ENCODE assay signal across 8 cellular contexts in the genomic region with DNA sequence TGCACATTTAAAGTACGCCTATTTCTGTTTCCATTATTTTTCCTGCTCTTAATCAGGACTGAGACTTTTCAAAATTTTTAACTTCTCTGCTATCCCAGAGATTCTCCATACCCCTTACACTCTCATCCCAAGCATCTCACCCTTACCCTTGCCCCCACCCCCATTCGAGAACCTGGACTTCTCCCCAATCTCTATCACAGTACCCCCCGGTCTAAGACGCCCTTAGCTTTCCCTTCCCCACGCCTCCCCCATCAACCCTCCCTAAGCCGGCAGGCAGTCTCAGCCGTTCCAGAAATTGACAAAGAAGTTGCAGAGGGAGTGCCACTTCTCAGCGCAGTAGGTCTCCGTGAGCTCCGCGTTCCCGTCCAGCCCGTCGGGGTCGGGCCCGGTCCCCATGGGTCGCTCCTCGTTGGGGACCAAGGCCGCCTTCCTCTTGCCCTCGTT. TPM values are rescaled to one million over a fixed set of nuclear protein-coding genes. Genes with fewer than 3 reads are reported as not detected.
DNase-seq lines count a peak whose midpoint lies in the region; ATAC-seq, FAIRE-seq and TF ChIP-seq lines count a peak whose summit lies in the region.

No MANE protein-coding gene starts in this region.

- H3K4me3 Mint-ChIP-seq in stimulated activated naive CD8-positive, alpha-beta T cell treated with anti-CD3 and anti-CD28 coated beads, Interleukin-15, Interleukin-2, amounts not matched to agents 100 ng/mL and 50 ng/mL, for 24 hours, result peak overlapping the region; percentile 89

- no peaks in the 10 kb centered on the region for H3K9me3 Mint-ChIP-seq in stimulated activated naive CD8-positive, alpha-beta T cell treated with anti-CD3 and anti-CD28 coated beads, Interleukin-15, Interleukin-2, amounts not matched to agents 100 ng/mL and 50 ng/mL, for 24 hours

- no peak for DNase-seq in stimulated activated naive CD8-positive, alpha-beta T cell treated with anti-CD3 and anti-CD28 coated beads, Interleukin-15, Interleukin-2, amounts not matched to agents 100 U/mL and 50 U/mL, for 24 hours
- peak; percentile 10 for DNase-seq in fibroblast of the aortic adventitia (ENCODE audit: low read depth)
- no peak for DNase-seq in pancreas
- no peak for DNase-seq in medulla oblongata (ENCODE audit: extremely low spot score)
- DNase-seq in NCI-H510A treated with DMSO at 0.1 percent for 48 hours (lab: John Stamatoyannopoulos, UW), result no peak

- TF ChIP-seq CTCF in fibroblast of the aortic adventitia (IDR thresholded peaks at IDR 0.05; ENCODE audit: insufficient read depth, low read length) (no peak), pancreas (IDR thresholded peaks at IDR 0.05) (no peak)

- FAIRE-seq in pancreas (lab: Jason Lieb, UNC), result no peak

- intact Hi-C loops in pancreas (cut with DNase I), result no loop called here

- no peak for ATAC-seq in stimulated activated naive CD8-positive, alpha-beta T cell treated with anti-CD3 and anti-CD28 coated beads, Interleukin-15, Interleukin-2, amounts not matched to agents 100 U/mL and 50 U/mL, for 24 hours
- peak; percentile 6; the same call in 2 of the 3 replicates for ATAC-seq in SK-N-SH treated with all-trans-retinoic acid at 6 μM for 48 hours
- peak; percentile 8 to 24 (median 14) for ATAC-seq in pancreas
- no peak for ATAC-seq in GM19397 (IDR thresholded peaks at IDR 0.05; ENCODE audit: unreplicated experiment)

- peak overlapping the region; percentile 86 for H3K27ac Mint-ChIP-seq in stimulated activated naive CD8-positive, alpha-beta T cell treated with anti-CD3 and anti-CD28 coated beads, Interleukin-15, Interleukin-2, amounts not matched to agents 100 ng/mL and 50 ng/mL, for 24 hours

- peaks cover 7% of the 10 kb centered on the region for H3K36me3 Mint-ChIP-seq in stimulated activated naive CD8-positive, alpha-beta T cell treated with anti-CD3 and anti-CD28 coated beads, Interleukin-15, Interleukin-2, amounts not matched to agents 100 ng/mL and 50 ng/mL, for 24 hours (ENCODE audit: low read depth)

- WGBS in pancreas, 2 donors, result 4% methylated on average over 20 of the region's 20 CpGs

- H3K4me1 ChIP-seq in pancreas, result peaks cover 0 to 5% (median 4%) of the 10 kb centered on the region in 3 donors

- peaks cover 0 to 7% (median 0%) of the 10 kb centered on the region in 4 donors for H3K27me3 ChIP-seq in pancreas

- no peaks in the 10 kb centered on the region for H3K36me3 ChIP-seq in pancreas

- H3K4me3 ChIP-seq in fibroblast of the aortic adventitia (ENCODE audit: low read depth, low read length), result peak overlapping the region; percentile 81
- H3K4me3 ChIP-seq in pancreas, result peak overlapping the region; percentile 86 to 93 (median 89)

- H3K27me3 Mint-ChIP-seq in stimulated activated naive CD8-positive, alpha-beta T cell treated with anti-CD3 and anti-CD28 coated beads, Interleukin-15, Interleukin-2, amounts not matched to agents 100 ng/mL and 50 ng/mL, for 24 hours, result peaks cover 2% of the 10 kb centered on the region

- peaks cover 26% of the 10 kb centered on the region for H3K4me1 Mint-ChIP-seq in stimulated activated naive CD8-positive, alpha-beta T cell treated with anti-CD3 and anti-CD28 coated beads, Interleukin-15, Interleukin-2, amounts not matched to agents 100 ng/mL and 50 ng/mL, for 24 hours (ENCODE audit: low read depth)

- H3K27ac ChIP-seq in pancreas, result peak overlapping the region in 2 of 4 donors; percentile 58 to 72

- no peaks in the 10 kb centered on the region for H3K9me3 ChIP-seq in pancreas

TF ChIP-seq in SK-N-SH treated with all-trans-retinoic acid at 6 μM for 48 hours, 23 proteins besides CTCF, POLR2A, EP300 and RAD21:
- no peak for TF ChIP-seq ZC3H10 (CRISPR knock-in tag; IDR thresholded peaks at IDR 0.05)
- TF ChIP-seq, protein P1, sequence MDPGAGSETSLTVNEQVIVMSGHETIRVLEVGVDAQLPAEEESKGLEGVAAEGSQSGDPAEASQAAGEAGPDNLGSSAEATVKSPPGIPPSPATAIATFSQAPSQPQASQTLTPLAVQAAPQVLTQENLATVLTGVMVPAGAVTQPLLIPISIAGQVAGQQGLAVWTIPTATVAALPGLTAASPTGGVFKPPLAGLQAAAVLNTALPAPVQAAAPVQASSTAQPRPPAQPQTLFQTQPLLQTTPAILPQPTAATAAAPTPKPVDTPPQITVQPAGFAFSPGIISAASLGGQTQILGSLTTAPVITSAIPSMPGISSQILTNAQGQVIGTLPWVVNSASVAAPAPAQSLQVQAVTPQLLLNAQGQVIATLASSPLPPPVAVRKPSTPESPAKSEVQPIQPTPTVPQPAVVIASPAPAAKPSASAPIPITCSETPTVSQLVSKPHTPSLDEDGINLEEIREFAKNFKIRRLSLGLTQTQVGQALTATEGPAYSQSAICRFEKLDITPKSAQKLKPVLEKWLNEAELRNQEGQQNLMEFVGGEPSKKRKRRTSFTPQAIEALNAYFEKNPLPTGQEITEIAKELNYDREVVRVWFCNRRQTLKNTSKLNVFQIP (CRISPR knock-in tag; IDR thresholded peaks at IDR 0.05; ENCODE audit: borderline replicate concordance, low read depth), result no peak
- TF ChIP-seq, protein P2, sequence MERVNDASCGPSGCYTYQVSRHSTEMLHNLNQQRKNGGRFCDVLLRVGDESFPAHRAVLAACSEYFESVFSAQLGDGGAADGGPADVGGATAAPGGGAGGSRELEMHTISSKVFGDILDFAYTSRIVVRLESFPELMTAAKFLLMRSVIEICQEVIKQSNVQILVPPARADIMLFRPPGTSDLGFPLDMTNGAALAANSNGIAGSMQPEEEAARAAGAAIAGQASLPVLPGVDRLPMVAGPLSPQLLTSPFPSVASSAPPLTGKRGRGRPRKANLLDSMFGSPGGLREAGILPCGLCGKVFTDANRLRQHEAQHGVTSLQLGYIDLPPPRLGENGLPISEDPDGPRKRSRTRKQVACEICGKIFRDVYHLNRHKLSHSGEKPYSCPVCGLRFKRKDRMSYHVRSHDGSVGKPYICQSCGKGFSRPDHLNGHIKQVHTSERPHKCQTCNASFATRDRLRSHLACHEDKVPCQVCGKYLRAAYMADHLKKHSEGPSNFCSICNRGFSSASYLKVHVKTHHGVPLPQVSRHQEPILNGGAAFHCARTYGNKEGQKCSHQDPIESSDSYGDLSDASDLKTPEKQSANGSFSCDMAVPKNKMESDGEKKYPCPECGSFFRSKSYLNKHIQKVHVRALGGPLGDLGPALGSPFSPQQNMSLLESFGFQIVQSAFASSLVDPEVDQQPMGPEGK (CRISPR knock-in tag; IDR thresholded peaks at IDR 0.05; ENCODE audit: borderline replicate concordance), result no peak
- no peak for TF ChIP-seq TOX (CRISPR knock-in tag; IDR thresholded peaks at IDR 0.05; ENCODE audit: borderline replicate concordance)
- no peak for TF ChIP-seq PPARA (CRISPR knock-in tag; IDR thresholded peaks at IDR 0.05; ENCODE audit: borderline replicate concordance)
- no peak for TF ChIP-seq GLIS3 (CRISPR knock-in tag; IDR thresholded peaks at IDR 0.05)
- TF ChIP-seq SNAI2 (CRISPR knock-in tag; IDR thresholded peaks at IDR 0.05), result no peak
- no peak for TF ChIP-seq OSR1 (CRISPR knock-in tag; IDR thresholded peaks at IDR 0.05)
- TF ChIP-seq BACH2 (CRISPR knock-in tag; IDR thresholded peaks at IDR 0.05; ENCODE audit: borderline replicate concordance), result no peak
- no peak for TF ChIP-seq CSDC2 (CRISPR knock-in tag; IDR thresholded peaks at IDR 0.05)
- TF ChIP-seq, protein P3, sequence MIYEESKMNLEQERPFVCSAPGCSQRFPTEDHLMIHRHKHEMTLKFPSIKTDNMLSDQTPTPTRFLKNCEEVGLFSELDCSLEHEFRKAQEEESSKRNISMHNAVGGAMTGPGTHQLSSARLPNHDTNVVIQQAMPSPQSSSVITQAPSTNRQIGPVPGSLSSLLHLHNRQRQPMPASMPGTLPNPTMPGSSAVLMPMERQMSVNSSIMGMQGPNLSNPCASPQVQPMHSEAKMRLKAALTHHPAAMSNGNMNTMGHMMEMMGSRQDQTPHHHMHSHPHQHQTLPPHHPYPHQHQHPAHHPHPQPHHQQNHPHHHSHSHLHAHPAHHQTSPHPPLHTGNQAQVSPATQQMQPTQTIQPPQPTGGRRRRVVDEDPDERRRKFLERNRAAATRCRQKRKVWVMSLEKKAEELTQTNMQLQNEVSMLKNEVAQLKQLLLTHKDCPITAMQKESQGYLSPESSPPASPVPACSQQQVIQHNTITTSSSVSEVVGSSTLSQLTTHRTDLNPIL (CRISPR knock-in tag; IDR thresholded peaks at IDR 0.05; ENCODE audit: low read depth), result no peak
- TF ChIP-seq ISL1 (CRISPR knock-in tag; IDR thresholded peaks at IDR 0.05), result no peak
- no peak for TF ChIP-seq ARNTL (CRISPR knock-in tag; IDR thresholded peaks at IDR 0.05; ENCODE audit: borderline replicate concordance, low read depth)
- TF ChIP-seq ZFP30 (CRISPR knock-in tag; IDR thresholded peaks at IDR 0.05), result no peak
- TF ChIP-seq ZNF565 (CRISPR knock-in tag; conservative IDR thresholded peaks at IDR 0.05; ENCODE audit: low read depth), result no peak
- no peak for TF ChIP-seq ESRRG (CRISPR knock-in tag; IDR thresholded peaks at IDR 0.05)
- no peak for TF ChIP-seq ZNF70 (CRISPR knock-in tag; IDR thresholded peaks at IDR 0.05)
- TF ChIP-seq RARB (CRISPR knock-in tag; IDR thresholded peaks at IDR 0.05), result no peak
- no peak for TF ChIP-seq TCF4 (CRISPR knock-in tag; IDR thresholded peaks at IDR 0.05; ENCODE audit: borderline replicate concordance)

RNA-seq across cellular contexts. Expression of a gene that starts 1.4 kb away (rescaled TPM):
- total RNA-seq in fibroblast of the aortic adventitia (ENCODE audit: low replicate concordance) (1.2 and 1.8 TPM in 2 replicates), pancreas (1 to 10 TPM in 3 of 6 donors, under 1 TPM in 3; 0.72 to 1.4 (median 0.96) TPM)
- polyA plus RNA-seq in pancreas, result 1 to 10 TPM; 1.1 to 1.9 TPM

RNA-seq across cellular contexts. Expression of a gene that starts 15.6 kb away (rescaled TPM):
- total RNA-seq in fibroblast of the aortic adventitia (ENCODE audit: low replicate concordance) (43.0 and 58.6 TPM in 2 replicates), pancreas (10 to 100 TPM in 5 of 6 donors, 1 to 10 TPM in 1; 7.2 to 16.4 (median 12.7) TPM)
- 10 to 100 TPM in 1 of 2 donors, 1 to 10 TPM in 1; 5.5 to 13.5 TPM for polyA plus RNA-seq in pancreas

Comparison
In these comparisons a context has a peak if more than half of its experiments do, and no peak if none do; other contexts are left out.
1. ATAC-seq: peak in SK-N-SH treated with all-trans-retinoic acid at 6 μM for 48 hours (single experiment) and pancreas (4 of 4); none in stimulated activated naive CD8-positive, alpha-beta T cell treated with anti-CD3 and anti-CD28 coated beads, Interleukin-15, Interleukin-2, amounts not matched to agents 100 U/mL and 50 U/mL, for 24 hours (single experiment) and GM19397 (single experiment).